16 cellular contexts compared by ENCODE assay signal in the genomic region with DNA sequence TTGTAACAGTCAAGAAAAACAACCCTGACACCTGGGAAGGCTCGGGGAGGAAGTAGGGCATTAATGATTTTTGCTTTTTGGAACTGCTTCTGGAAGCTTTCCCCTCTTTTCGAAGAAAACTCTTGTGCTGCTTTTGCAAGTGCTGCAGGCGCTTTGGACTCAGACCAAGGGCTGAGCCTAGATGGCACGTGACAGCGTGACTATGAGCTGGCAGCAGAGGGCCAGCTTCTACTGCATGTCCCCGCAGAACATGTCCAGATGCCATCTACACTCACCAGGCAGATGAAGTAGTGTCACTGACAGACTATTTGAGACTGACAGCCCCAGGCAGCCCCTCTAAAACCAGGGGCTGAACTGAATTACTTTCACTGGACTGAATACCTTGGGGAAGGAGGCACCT. TPM values are rescaled to one million over a fixed set of nuclear protein-coding genes. Genes with fewer than 3 reads are reported as not detected.
A peak's percentile ranks its signal among the peaks of the same experiment; 100 is the strongest.
DNase-seq lines count a peak whose midpoint lies in the region; ATAC-seq, FAIRE-seq and TF ChIP-seq lines count a peak whose summit lies in the region.
"Had no signal": no experiment of that assay in that cellular context is flagged by ENCODE, and none has a peak within 500 bp of the region (broad histone marks: within the 10 kb centered on the region; RNA-seq: fewer than 3 reads in every experiment).

No MANE protein-coding gene starts in this region.

- DNase-seq in OCI-M1 (lab: John Stamatoyannopoulos, UW) (peak; percentile 3), fibroblast of gingiva (ENCODE audit: low read depth) (peak; percentile 79), nephron progenitor cell (no peak), urothelium cell line (ENCODE audit: low spot score) (no peak)
- no peak for DNase-seq in activated CD4-positive, alpha-beta T cell treated with anti-CD3 and anti-CD28 coated beads, Interleukin-2, amount 10 ng/mL, durations not matched to agents 7 days and 5 days
- DNase-seq: activated CD4-positive, alpha-beta T cell treated with anti-CD3 and anti-CD28 coated beads for 36 hours; activated naive CD4-positive, alpha-beta T cell; lower lobe of right lung; MV-4-11; NCI-H524 treated with DMSO at 0.1 percent for 48 hours; tibial artery had no signal

- H3K27ac ChIP-seq in C4-2B = peak overlapping the region; percentile 64
- H3K27ac ChIP-seq: lower lobe of right lung, prostate gland, tibial artery had no signal

- H3K27me3 Mint-ChIP-seq in nephron progenitor cell (ENCODE audit: low read depth, poor library complexity) = peaks cover 12% of the 10 kb centered on the region
- H3K27me3 Mint-ChIP-seq in activated CD4-positive, alpha-beta T cell treated with anti-CD3 and anti-CD28 coated beads, Interleukin-2, amount 10 ng/mL, durations not matched to agents 7 days and 5 days = peaks cover 10% of the 10 kb centered on the region

- no peaks in the 10 kb centered on the region for H3K36me3 Mint-ChIP-seq in nephron progenitor cell (ENCODE audit: low read depth)
- no peaks in the 10 kb centered on the region for H3K36me3 Mint-ChIP-seq in activated CD4-positive, alpha-beta T cell treated with anti-CD3 and anti-CD28 coated beads, Interleukin-2, amount 10 ng/mL, durations not matched to agents 7 days and 5 days (ENCODE audit: low read depth)

- no peak overlapping the region for H3K4me3 Mint-ChIP-seq in nephron progenitor cell
- H3K4me3 Mint-ChIP-seq in activated CD4-positive, alpha-beta T cell treated with anti-CD3 and anti-CD28 coated beads, Interleukin-2, amount 10 ng/mL, durations not matched to agents 7 days and 5 days = no peak overlapping the region
- H3K4me3 Mint-ChIP-seq: activated CD4-positive, alpha-beta T cell treated with anti-CD3 and anti-CD28 coated beads for 36 hours had no signal

- no peak for TF ChIP-seq CTCF in C4-2B (conservative IDR thresholded peaks at IDR 0.05)
- no peak for TF ChIP-seq CTCF in nephron progenitor cell (IDR thresholded peaks at IDR 0.05)

- H3K9me3 Mint-ChIP-seq in nephron progenitor cell = no peaks in the 10 kb centered on the region
- no peaks in the 10 kb centered on the region for H3K9me3 Mint-ChIP-seq in activated CD4-positive, alpha-beta T cell treated with anti-CD3 and anti-CD28 coated beads, Interleukin-2, amount 10 ng/mL, durations not matched to agents 7 days and 5 days

- FAIRE-seq in urothelium cell line (lab: Jason Lieb, UNC) = no peak
- FAIRE-seq: frontal cortex had no signal

- no peak for ATAC-seq in GM21737 (IDR thresholded peaks at IDR 0.05; ENCODE audit: unreplicated experiment)
- no peak for ATAC-seq in GM18511 (IDR thresholded peaks at IDR 0.05; ENCODE audit: unreplicated experiment)
- ATAC-seq: activated CD4-positive, alpha-beta T cell treated with anti-CD3 and anti-CD28 coated beads for 36 hours; lower lobe of right lung had no signal

- peaks cover 45% of the 10 kb centered on the region for H3K4me1 Mint-ChIP-seq in nephron progenitor cell
- no peaks in the 10 kb centered on the region for H3K4me1 Mint-ChIP-seq in activated CD4-positive, alpha-beta T cell treated with anti-CD3 and anti-CD28 coated beads, Interleukin-2, amount 10 ng/mL, durations not matched to agents 7 days and 5 days
- H3K4me1 Mint-ChIP-seq: activated CD4-positive, alpha-beta T cell treated with anti-CD3 and anti-CD28 coated beads for 36 hours had no signal

- POLR2A ChIA-PET in activated CD4-positive, alpha-beta T cell treated with anti-CD3 and anti-CD28 coated beads, Interleukin-2, amount 10 ng/mL, durations not matched to agents 7 days and 5 days (lab: Charles Lee) = no interaction called here

- CTCF ChIA-PET in activated CD4-positive, alpha-beta T cell treated with anti-CD3 and anti-CD28 coated beads, Interleukin-2, amount 10 ng/mL, durations not matched to agents 7 days and 5 days (lab: Charles Lee) = interaction anchor here (2.1 kb wide), 1 partner anchor 15 kb away, joined by 6 read pairs; no protein-coding TSS in a partner anchor

- H3K27ac Mint-ChIP-seq in nephron progenitor cell = peak overlapping the region; percentile 59
- H3K27ac Mint-ChIP-seq in activated CD4-positive, alpha-beta T cell treated with anti-CD3 and anti-CD28 coated beads, Interleukin-2, amount 10 ng/mL, durations not matched to agents 7 days and 5 days = no peak overlapping the region
- H3K27ac Mint-ChIP-seq: activated CD4-positive, alpha-beta T cell treated with anti-CD3 and anti-CD28 coated beads for 36 hours had no signal

RNA-seq across cellular contexts. Expression of a gene that starts 6.2 kb away (rescaled TPM):
- not detected for total RNA-seq in activated CD4-positive, alpha-beta T cell treated with anti-CD3 and anti-CD28 coated beads, Interleukin-2, amount 10 ng/mL, durations not matched to agents 7 days and 5 days
- total RNA-seq: activated CD4-positive, alpha-beta T cell treated with anti-CD3 and anti-CD28 coated beads for 36 hours; lower lobe of right lung had no signal

RNA-seq across cellular contexts. Expression of a gene that starts 56.0 kb away (rescaled TPM):
- total RNA-seq in activated CD4-positive, alpha-beta T cell treated with anti-CD3 and anti-CD28 coated beads, Interleukin-2, amount 10 ng/mL, durations not matched to agents 7 days and 5 days = not detected
- total RNA-seq: activated CD4-positive, alpha-beta T cell treated with anti-CD3 and anti-CD28 coated beads for 36 hours; frontal cortex; lower lobe of right lung had no signal

Comparison
In these comparisons a context has a peak if more than half of its experiments do, and no peak if none do; other contexts are left out.
1. DNase-seq: peak in OCI-M1 (single experiment) and fibroblast of gingiva (single experiment); none in nephron progenitor cell (single experiment), urothelium cell line (single experiment) and activated CD4-positive, alpha-beta T cell treated with anti-CD3 and anti-CD28 coated beads, Interleukin-2, amount 10 ng/mL, durations not matched to agents 7 days and 5 days (single experiment).